1 cellular context compared by ENCODE assay signal in genomic region chr1:21664806-21665588, GRCh38.
TF ChIP-seq lines count a peak whose summit lies in the region.

No MANE protein-coding gene starts in this region.

TF ChIP-seq in HEK293, 187 proteins besides CTCF, POLR2A, EP300 and RAD21 (continued from another document):
- TF ChIP-seq BCL6B (tag by site-specific recombination; IDR thresholded peaks at IDR 0.05) (no peak), ZSCAN30 (tag by site-specific recombination; IDR thresholded peaks at IDR 0.05) (no peak), ZNF768 (tag by site-specific recombination; IDR thresholded peaks at IDR 0.05) (peak; percentile 65; the same call in 1 of the 2 replicates), ZNF221 (tag by site-specific recombination; IDR thresholded peaks at IDR 0.05; ENCODE audit: borderline replicate concordance) (no peak), ZEB2 (tag by site-specific recombination; IDR thresholded peaks at IDR 0.05) (no peak), ZNF837 (tag by site-specific recombination; IDR thresholded peaks at IDR 0.05) (no peak), REPIN1 (tag by site-specific recombination; IDR thresholded peaks at IDR 0.05; ENCODE audit: low read depth) (no peak)
